ENCODE assay signal across 14 cellular contexts in the genomic region with DNA sequence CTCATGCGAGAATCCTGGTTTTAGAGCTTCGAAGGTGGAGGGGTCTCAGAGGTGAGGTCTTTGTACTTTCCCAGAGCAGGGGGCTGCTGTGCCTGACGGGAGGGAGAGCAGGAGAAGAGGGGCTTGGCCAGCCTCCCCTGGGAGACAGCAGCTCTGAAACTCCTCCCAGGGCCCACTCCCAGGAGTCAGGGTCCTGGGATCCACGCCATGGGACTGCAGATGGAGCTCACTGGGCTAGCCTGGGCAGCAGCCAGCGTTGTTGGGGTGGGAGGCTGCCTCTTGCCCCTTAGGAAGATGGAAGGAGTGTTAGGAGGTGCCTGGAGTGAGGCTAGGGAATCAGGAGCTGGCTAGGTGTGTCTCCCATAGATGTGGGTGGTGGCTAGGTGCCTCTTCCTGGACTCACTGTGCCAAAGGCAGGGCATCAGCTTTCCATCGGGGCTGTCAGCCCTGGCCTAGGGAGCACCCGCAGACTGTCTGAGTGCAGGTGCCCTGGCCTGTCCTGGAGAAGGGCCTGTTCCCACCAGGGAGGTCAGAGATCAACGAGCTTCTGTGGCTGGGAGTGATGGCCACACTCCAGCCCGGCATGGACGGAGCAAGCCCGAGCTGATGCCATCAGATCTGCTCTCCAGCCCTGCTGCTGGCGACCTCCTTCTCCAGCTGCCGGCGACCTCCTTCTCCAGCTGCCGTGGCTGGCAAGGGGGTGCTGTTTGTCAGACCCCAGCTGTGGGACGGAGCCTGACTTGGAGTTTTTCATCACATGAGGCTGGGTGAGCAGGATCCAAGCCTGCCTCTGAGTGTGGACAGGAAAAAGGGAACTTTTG.
A peak's percentile ranks its signal among the peaks of the same experiment; 100 is the strongest.
DNase-seq lines count a peak whose midpoint lies in the region; ATAC-seq and TF ChIP-seq lines count a peak whose summit lies in the region.
"Had no signal": no experiment of that assay in that cellular context is flagged by ENCODE, and none has a peak within 500 bp of the region (broad histone marks: within the 10 kb centered on the region; RNA-seq: fewer than 3 reads in every experiment).

No MANE protein-coding gene starts in this region.

- no peaks in the 10 kb centered on the region for H3K27me3 ChIP-seq in BE2C
- no peaks in the 10 kb centered on the region for H3K27me3 ChIP-seq in IMR-90 (ENCODE audit: control insufficient read depth, insufficient read depth, low read length)
- no peaks in the 10 kb centered on the region for H3K27me3 ChIP-seq in right atrium auricular region

- no peak overlapping the region for H2BK5ac ChIP-seq in IMR-90 (ENCODE audit: low read depth, low read length, poor library complexity, severe bottlenecking)

- no peaks in the 10 kb centered on the region for H3K9me3 Mint-ChIP-seq in osteocyte (ENCODE audit: unreplicated experiment)

- no peaks in the 10 kb centered on the region for H3K4me1 Mint-ChIP-seq in osteocyte (ENCODE audit: unreplicated experiment)

- no peaks in the 10 kb centered on the region for H3K36me3 ChIP-seq in BE2C
- no peaks in the 10 kb centered on the region for H3K36me3 ChIP-seq in IMR-90 (ENCODE audit: control insufficient read depth, insufficient read depth, low read length)
- no peaks in the 10 kb centered on the region for H3K36me3 ChIP-seq in right atrium auricular region

- no peak overlapping the region for H2BK15ac ChIP-seq in IMR-90 (ENCODE audit: low read depth, low read length)

- H3K79me1 ChIP-seq in IMR-90 (ENCODE audit: low read depth in 1 of 2, low read length in 2 of 2) = no peaks in the 10 kb centered on the region

- H3K4me3 Mint-ChIP-seq in osteocyte (ENCODE audit: unreplicated experiment) = no peak overlapping the region
- H3K4me3 Mint-ChIP-seq: activated CD4-positive, alpha-beta T cell treated with anti-CD3 and anti-CD28 coated beads for 36 hours had no signal

- H3K4me3 ChIP-seq in BE2C (ENCODE audit: low read depth, low read length) (no peak overlapping the region), IMR-90 (ENCODE audit: insufficient read depth, low read depth, low read length) (no peak overlapping the region), right atrium auricular region (no peak overlapping the region)

- TF ChIP-seq CTCF in BE2C (IDR thresholded peaks at IDR 0.05; ENCODE audit: low read depth, low read length) (no peak), IMR-90 (conservative IDR thresholded peaks at IDR 0.05; ENCODE audit: low read depth, low read length) (no peak), right atrium auricular region (IDR thresholded peaks at IDR 0.05) (no peak), osteocyte (IDR thresholded peaks at IDR 0.05) (no peak)

- WGBS in IMR-90 (ENCODE audit: extremely low coverage in 2 of 2, insufficient read length in 1 of 2), 2 experiments = 41% methylated on average over 6 of the region's 16 CpGs; no CpG with 5 or more reads in 1 of the 2 experiments

- no peak for TF ChIP-seq POLR2A in IMR-90 (IDR thresholded peaks at IDR 0.05; ENCODE audit: low read depth, low read length)

- no peaks in the 10 kb centered on the region for H3K9me3 ChIP-seq in BE2C
- H3K9me3 ChIP-seq in IMR-90 (ENCODE audit: control insufficient read depth, insufficient read depth, low read length) = no peaks in the 10 kb centered on the region
- H3K9me3 ChIP-seq in right atrium auricular region = no peaks in the 10 kb centered on the region

- H2AFZ ChIP-seq in IMR-90 (replicated peaks; ENCODE audit: low read length, poor library complexity) = peak overlapping the region; percentile 67

- H3K4me2 ChIP-seq in IMR-90 (ENCODE audit: low read depth, low read length) = no peak overlapping the region

- H3K27me3 Mint-ChIP-seq in osteocyte (ENCODE audit: unreplicated experiment) = no peaks in the 10 kb centered on the region

- intact Hi-C loops in IMR-90 (cut with micrococcal nuclease) = no loop called here

- no peak overlapping the region for H2BK20ac ChIP-seq in IMR-90 (ENCODE audit: low read depth, low read length)

- POLR2A ChIA-PET in IMR-90 (lab: Charles Lee; ENCODE audit: unreplicated experiment) = no interaction called here

- DNase-seq in BE2C (peak; percentile 3), IMR-90 (no peak), right atrium auricular region (ENCODE audit: low spot score) (peak; percentile 58), osteocyte (ENCODE audit: extremely low spot score, unreplicated experiment) (peak; percentile 80), NCI-H146 (lab: John Stamatoyannopoulos, UW) (no peak), DMS114 treated with DMSO at 0.1 percent for 48 hours (lab: John Stamatoyannopoulos, UW; ENCODE audit: unreplicated experiment) (no peak), NCI-H446 treated with DMSO at 0.1 percent for 48 hours (lab: John Stamatoyannopoulos, UW) (no peak)
- DNase-seq: activated CD4-positive, alpha-beta T cell treated with anti-CD3 and anti-CD28 coated beads for 36 hours; activated gamma-delta T cell treated with Interleukin-2 at 50 U/mL for 16 hours; MM.1S; NCI-H526; stimulated activated CD4-positive, alpha-beta T cell treated with anti-CD3 and anti-CD28 coated beads, Interleukin-1b, Interleukin-23, amount 100 ng/mL, for 48 hours; T-helper 9 cell had no signal

- no peak for TF ChIP-seq RAD21 in IMR-90 (IDR thresholded peaks at IDR 0.05; ENCODE audit: low read length)

- BruUV-seq in IMR-90 (replicated peaks; lab: Mats Ljungman, UMichigan) = no TSS peak

- H4K8ac ChIP-seq in IMR-90 (ENCODE audit: low read depth in 2 of 2, low read length in 2 of 2) = no peak overlapping the region

- H2BK120ac ChIP-seq in IMR-90 (ENCODE audit: low read depth, low read length) = no peak overlapping the region

- H3K14ac ChIP-seq in IMR-90 (replicated peaks; ENCODE audit: low read depth, low read length) = no peak overlapping the region

- no peak overlapping the region for H3K18ac ChIP-seq in IMR-90 (ENCODE audit: low read depth, low read length)

- no peak overlapping the region for H3K9ac ChIP-seq in IMR-90 (ENCODE audit: low read depth, low read length)

- H2AK5ac ChIP-seq in IMR-90 (ENCODE audit: low read depth, low read length) = no peak overlapping the region

- H4K20me1 ChIP-seq in IMR-90 (ENCODE audit: insufficient read depth, low read length) = no peaks in the 10 kb centered on the region

- no peak overlapping the region for H3K4ac ChIP-seq in IMR-90 (ENCODE audit: low read depth, low read length)

- no peak overlapping the region for H3K27ac Mint-ChIP-seq in osteocyte (ENCODE audit: unreplicated experiment)
- H3K27ac Mint-ChIP-seq: activated CD4-positive, alpha-beta T cell treated with anti-CD3 and anti-CD28 coated beads for 36 hours had no signal

- H3K56ac ChIP-seq in IMR-90 (ENCODE audit: extremely low read depth, insufficient read depth, low read length) = no peak overlapping the region

- no peak overlapping the region for H2AK9ac ChIP-seq in IMR-90 (replicated peaks; ENCODE audit: low read depth, low read length, poor library complexity)

- dilution Hi-C loops in IMR-90 (cut with HindIII; ENCODE audit: low sequenced_read_pairs, unreplicated experiment) = no loop called here

- no peak overlapping the region for H4K91ac ChIP-seq in IMR-90 (ENCODE audit: insufficient read depth, low read depth, low read length)

- H3K23ac ChIP-seq in IMR-90 (ENCODE audit: low read depth, low read length) = no peak overlapping the region

- in situ Hi-C loops in IMR-90 (cut with MboI; ENCODE audit: low sequenced_read_pairs) = loop anchor here (10.0 kb wide), 1 partner anchor 282 kb away; a partner anchor contains a TSS

- H4K5ac ChIP-seq in IMR-90 (ENCODE audit: low read depth, low read length) = no peak overlapping the region

- ATAC-seq in IMR-90 (ENCODE audit: low read depth) (no peak), GM21528 (IDR thresholded peaks at IDR 0.05; ENCODE audit: low FRiP score, unreplicated experiment) (no peak)
- ATAC-seq: activated CD4-positive, alpha-beta T cell treated with anti-CD3 and anti-CD28 coated beads for 36 hours had no signal

- CTCF ChIA-PET in IMR-90 (lab: Yijun Ruan, JAX) = no interaction called here

- peaks cover 6% of the 10 kb centered on the region for H3K9me1 ChIP-seq in IMR-90 (ENCODE audit: insufficient read depth, low read length)

- H3K27ac ChIP-seq in IMR-90 (ENCODE audit: insufficient read depth, low read length) (no peak overlapping the region), right atrium auricular region (peak overlapping the region; percentile 29 to 41)

- H3K4me1 ChIP-seq in BE2C (no peaks in the 10 kb centered on the region), IMR-90 (ENCODE audit: control insufficient read depth, insufficient read depth, low read length) (peaks cover 5% of the 10 kb centered on the region; the same call in 1 of the 2 replicates), right atrium auricular region (peaks cover 0 to 15% of the 10 kb centered on the region in 2 donors)

- no peaks in the 10 kb centered on the region for H3K36me3 Mint-ChIP-seq in osteocyte (ENCODE audit: unreplicated experiment)

TF ChIP-seq in IMR-90, 13 proteins besides CTCF, POLR2A, EP300 and RAD21 (continues in another document):
- no peak for TF ChIP-seq CEBPB (IDR thresholded peaks at IDR 0.05; ENCODE audit: low read depth, low read length)
- no peak for TF ChIP-seq MXI1 (IDR thresholded peaks at IDR 0.05; ENCODE audit: borderline replicate concordance, low read depth, low read length)
- TF ChIP-seq SMC3 (IDR thresholded peaks at IDR 0.05; ENCODE audit: low read depth, low read length) = no peak
- TF ChIP-seq NFE2L2 (IDR thresholded peaks at IDR 0.05; ENCODE audit: low read depth, low read length) = no peak
- TF ChIP-seq MAZ (IDR thresholded peaks at IDR 0.05; ENCODE audit: borderline replicate concordance, low read depth, low read length) = no peak
- TF ChIP-seq FOS (IDR thresholded peaks at IDR 0.05; ENCODE audit: low read depth, low read length) = no peak
- no peak for TF ChIP-seq MAFK (IDR thresholded peaks at IDR 0.05; ENCODE audit: low read depth, low read length)
- TF ChIP-seq RFX5 (IDR thresholded peaks at IDR 0.05; ENCODE audit: low read depth, low read length) = no peak
- no peak for TF ChIP-seq CHD1 (IDR thresholded peaks at IDR 0.05; ENCODE audit: low read depth, low read length)
- no peak for TF ChIP-seq BHLHE40 (IDR thresholded peaks at IDR 0.05; ENCODE audit: low read depth, low read length)
- TF ChIP-seq, protein P1, sequence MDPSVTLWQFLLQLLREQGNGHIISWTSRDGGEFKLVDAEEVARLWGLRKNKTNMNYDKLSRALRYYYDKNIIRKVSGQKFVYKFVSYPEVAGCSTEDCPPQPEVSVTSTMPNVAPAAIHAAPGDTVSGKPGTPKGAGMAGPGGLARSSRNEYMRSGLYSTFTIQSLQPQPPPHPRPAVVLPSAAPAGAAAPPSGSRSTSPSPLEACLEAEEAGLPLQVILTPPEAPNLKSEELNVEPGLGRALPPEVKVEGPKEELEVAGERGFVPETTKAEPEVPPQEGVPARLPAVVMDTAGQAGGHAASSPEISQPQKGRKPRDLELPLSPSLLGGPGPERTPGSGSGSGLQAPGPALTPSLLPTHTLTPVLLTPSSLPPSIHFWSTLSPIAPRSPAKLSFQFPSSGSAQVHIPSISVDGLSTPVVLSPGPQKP (IDR thresholded peaks at IDR 0.05; ENCODE audit: borderline replicate concordance, low read depth, low read length) = no peak
- no peak for TF ChIP-seq RCOR1 (IDR thresholded peaks at IDR 0.05; ENCODE audit: insufficient replicate concordance, low read length)

Comparison
In these comparisons a context has a peak if more than half of its experiments do, and no peak if none do; other contexts are left out.
1. DNase-seq: peak in BE2C (single experiment), right atrium auricular region (single experiment) and osteocyte (single experiment); none in IMR-90 (single experiment), NCI-H146 (single experiment), DMS114 treated with DMSO at 0.1 percent for 48 hours (single experiment) and NCI-H446 treated with DMSO at 0.1 percent for 48 hours (single experiment).